ENCODE assay signal across 1 cellular context in genomic region chr3:195269375-195270078, GRCh38.
TF ChIP-seq lines count a peak whose summit lies in the region.

No MANE protein-coding gene starts in this region.

TF ChIP-seq in HepG2, 621 proteins besides CTCF, POLR2A, EP300 and RAD21:
- TF ChIP-seq ZNF570 (CRISPR knock-in tag; IDR thresholded peaks at IDR 0.05; ENCODE audit: borderline replicate concordance) (no peak), ZZZ3 (CRISPR knock-in tag; IDR thresholded peaks at IDR 0.05; ENCODE audit: borderline replicate concordance) (no peak), RBM39 (IDR thresholded peaks at IDR 0.05; ENCODE audit: low read depth, low read length, poor library complexity, severe bottlenecking) (no peak), ZBTB7A (CRISPR knock-in tag; IDR thresholded peaks at IDR 0.05) (no peak), ZNF709 (CRISPR knock-in tag; IDR thresholded peaks at IDR 0.05) (peak; percentile 34; the same call in 1 of the 2 replicates), MTERF4 (CRISPR knock-in tag; IDR thresholded peaks at IDR 0.05) (peak; percentile 58; the same call in 1 of the 2 replicates), EED (CRISPR knock-in tag; IDR thresholded peaks at IDR 0.05) (no peak), RXRB (CRISPR knock-in tag; IDR thresholded peaks at IDR 0.05; ENCODE audit: borderline replicate concordance) (no peak), KLF9 (CRISPR knock-in tag; IDR thresholded peaks at IDR 0.05; ENCODE audit: low read depth) (no peak)
